In genomic region chr6:3841711-3842565, GRCh38 we compare ENCODE assay signal across 11 cellular contexts. TPM values are rescaled to one million over a fixed set of nuclear protein-coding genes. Genes with fewer than 3 reads are reported as not detected.
A peak's percentile ranks its signal among the peaks of the same experiment; 100 is the strongest.
DNase-seq lines count a peak whose midpoint lies in the region; ATAC-seq lines count a peak whose summit lies in the region.
"Had no signal": no experiment of that assay in that cellular context is flagged by ENCODE, and none has a peak within 500 bp of the region (broad histone marks: within the 10 kb centered on the region; RNA-seq: fewer than 3 reads in every experiment).

No MANE protein-coding gene starts in this region.

- no peak overlapping the region for H2BK5ac ChIP-seq in neuronal stem cell (ENCODE audit: low read length)

- no peak overlapping the region for H2AK5ac ChIP-seq in neuronal stem cell (ENCODE audit: low read depth, low read length)

- H3K79me1 ChIP-seq in neuronal stem cell (ENCODE audit: low read depth, low read length) = no peaks in the 10 kb centered on the region

- H3K18ac ChIP-seq in neuronal stem cell (ENCODE audit: low read length) = no peak overlapping the region

- H3K27me3 ChIP-seq in neuronal stem cell (ENCODE audit: control insufficient read depth in 3 of 3, insufficient read depth in 3 of 3, low read depth in 1 of 3, low read length in 3 of 3) = no peaks in the 10 kb centered on the region
- H3K27me3 ChIP-seq: thyroid gland had no signal

- no peak overlapping the region for H3K4ac ChIP-seq in neuronal stem cell (ENCODE audit: low read length)

- no peak overlapping the region for H3K4me3 ChIP-seq in neuronal stem cell (ENCODE audit: low read length in 2 of 2)
- H3K4me3 ChIP-seq: thyroid gland had no signal

- H3K27ac ChIP-seq in neuronal stem cell (replicated peaks; ENCODE audit: low read length) = no peak overlapping the region
- H3K27ac ChIP-seq: thyroid gland had no signal

- H4K8ac ChIP-seq in neuronal stem cell (ENCODE audit: low read depth, low read length) = no peak overlapping the region

- DNase-seq in AG08396 (ENCODE audit: low spot score) (peak; percentile 65), RPMI7951 (ENCODE audit: low read depth) (peak; percentile 89), fibroblast of gingiva (ENCODE audit: low read depth) (peak; percentile 84), neuronal stem cell (ENCODE audit: low spot score) (no peak), dermis blood vessel endothelial cell (no peak)
- DNase-seq in stimulated activated CD4-positive, alpha-beta T cell treated with anti-CD3 and anti-CD28 coated beads, Interleukin-12 subunit alpha, Interleukin-12 subunit beta, amount 100 ng/mL, for 4 hours = no peak
- DNase-seq: activated T-cell treated with anti-CD3 and anti-CD28 coated beads, Interleukin-2, amount 50 U/mL, for 72 hours; NCI-H1694 had no signal

- H2BK120ac ChIP-seq in neuronal stem cell (ENCODE audit: low read depth, low read length) = no peak overlapping the region

- H3K36me3 ChIP-seq in neuronal stem cell (replicated peaks in 1 of 2; ENCODE audit: control insufficient read depth in 2 of 2, insufficient read depth in 2 of 2, low read length in 2 of 2) = no peaks in the 10 kb centered on the region
- H3K36me3 ChIP-seq: thyroid gland had no signal

- H3K4me1 ChIP-seq in neuronal stem cell (ENCODE audit: control insufficient read depth in 2 of 2, insufficient read depth in 1 of 2, low read depth in 1 of 2, low read length in 2 of 2) = no peaks in the 10 kb centered on the region
- H3K4me1 ChIP-seq: thyroid gland had no signal

- no peak overlapping the region for H4K91ac ChIP-seq in neuronal stem cell (ENCODE audit: low read depth, low read length, poor library complexity)

- no peak overlapping the region for H3K4me2 ChIP-seq in neuronal stem cell (ENCODE audit: insufficient read depth, low read length, poor library complexity, severe bottlenecking)

- H3K14ac ChIP-seq in neuronal stem cell (ENCODE audit: low read length) = no peak overlapping the region

- no peak overlapping the region for H2BK12ac ChIP-seq in neuronal stem cell (ENCODE audit: low read length)

- no peak for ATAC-seq in HG03432 (IDR thresholded peaks at IDR 0.05; ENCODE audit: unreplicated experiment)
- ATAC-seq in HG03521 (IDR thresholded peaks at IDR 0.05; ENCODE audit: unreplicated experiment) = no peak
- ATAC-seq: activated T-cell treated with anti-CD3 and anti-CD28 coated beads, Interleukin-2, amount 50 U/mL, for 72 hours had no signal

- no peak overlapping the region for H3K23ac ChIP-seq in neuronal stem cell (ENCODE audit: low read depth, low read length, poor library complexity)

- H2BK15ac ChIP-seq in neuronal stem cell (ENCODE audit: low read length) = no peak overlapping the region

- H3K9me3 ChIP-seq in neuronal stem cell (replicated peaks in 1 of 2; ENCODE audit: control insufficient read depth in 2 of 2, insufficient read depth in 1 of 2, low read depth in 1 of 2, low read length in 2 of 2) = peaks cover 0 to 3% of the 10 kb centered on the region in 2 donors
- H3K9me3 ChIP-seq: thyroid gland had no signal

- peak overlapping the region; percentile 8 for H2AFZ ChIP-seq in neuronal stem cell (ENCODE audit: low read length)

- H3K9ac ChIP-seq in neuronal stem cell (ENCODE audit: low read depth, low read length, poor library complexity) = no peak overlapping the region

- WGBS in neuronal stem cell (ENCODE audit: extremely low coverage in 2 of 2, insufficient read length in 2 of 2, insufficient replicate concordance in 1 of 2), 2 donors = no CpG with 5 or more reads among the region's 9 CpGs

RNA-seq across cellular contexts. Expression of gene FAM50B, which starts 7.2 kb away (rescaled TPM):
- total RNA-seq in RPMI7951 (2014; rRNA removed; shearing (Covaris generic)) = 2.2 and 2.3 TPM in 2 replicates
- 2.6 TPM for polyA plus RNA-seq in neuronal stem cell (2013, experiment 1 of 2)
- 2.1 TPM for polyA plus RNA-seq in neuronal stem cell (2013, experiment 2 of 2)
- 8.6 and 10.0 TPM in 2 replicates for total RNA-seq in dermis blood vessel endothelial cell

Comparison
In these comparisons a context has a peak if more than half of its experiments do, and no peak if none do; other contexts are left out.
1. DNase-seq: peak in AG08396 (single experiment), RPMI7951 (single experiment) and fibroblast of gingiva (single experiment); none in neuronal stem cell (single experiment), dermis blood vessel endothelial cell (single experiment) and stimulated activated CD4-positive, alpha-beta T cell treated with anti-CD3 and anti-CD28 coated beads, Interleukin-12 subunit alpha, Interleukin-12 subunit beta, amount 100 ng/mL, for 4 hours (single experiment).